In genomic region chr16:27408012-27408601, GRCh38 we compare ENCODE assay signal across 8 cellular contexts. TPM values are rescaled to one million over a fixed set of nuclear protein-coding genes. Genes with fewer than 3 reads are reported as not detected.
DNase-seq lines count a peak whose midpoint lies in the region; ATAC-seq lines count a peak whose summit lies in the region.

No MANE protein-coding gene starts in this region.

- H3K9ac ChIP-seq in skeletal muscle satellite cell (ENCODE audit: low read depth, low read length), result peak overlapping the region; percentile 21

- DNase-seq in stimulated activated naive CD4-positive, alpha-beta T cell treated with Interleukin-2 at 50 U/mL for 16 hours (lab: John Stamatoyannopoulos, UW), result peak; percentile 39
- DNase-seq in stimulated activated naive CD4-positive, alpha-beta T cell (lab: John Stamatoyannopoulos, UW), result no peak
- peak; percentile 59 to 67 for DNase-seq in activated naive CD4-positive, alpha-beta T cell treated with anti-CD3 and anti-CD28 coated beads, Interleukin-2, amount 50 U/mL, for 72 hours (ENCODE audit: low spot score in 2 of 2)
- DNase-seq in medulla oblongata (ENCODE audit: extremely low spot score), result no peak
- no peak for DNase-seq in GM19240 (ENCODE audit: insufficient read length, low spot score)
- DNase-seq in ecto neural progenitor cell (ENCODE audit: low spot score), result no peak

- peak; percentile 41 for ATAC-seq in HG03521 (IDR thresholded peaks at IDR 0.05; ENCODE audit: unreplicated experiment)
- ATAC-seq in activated naive CD4-positive, alpha-beta T cell treated with anti-CD3 and anti-CD28 coated beads, Interleukin-2, amount 50 U/mL, for 72 hours, result peak; percentile 70 to 77

- H3K27me3 ChIP-seq in skeletal muscle satellite cell (ENCODE audit: control insufficient read depth, insufficient read depth, low read length), result no peaks in the 10 kb centered on the region

- peak overlapping the region; percentile 97 to 100 for H3K27ac Mint-ChIP-seq in activated naive CD4-positive, alpha-beta T cell treated with anti-CD3 and anti-CD28 coated beads, Interleukin-2, amount 50 U/mL, for 72 hours

- peak overlapping the region; percentile 39 for H3K4me2 ChIP-seq in skeletal muscle satellite cell (ENCODE audit: low read length)

- H3K9me3 ChIP-seq in skeletal muscle satellite cell (replicated peaks; ENCODE audit: low read length), result no peaks in the 10 kb centered on the region

- H3K4me3 ChIP-seq in skeletal muscle satellite cell (ENCODE audit: low read length), result peak overlapping the region; percentile 31

- peaks cover 53% of the 10 kb centered on the region for H3K4me1 ChIP-seq in skeletal muscle satellite cell (ENCODE audit: control insufficient read depth, insufficient read depth, low read length)

- peaks cover 0 to 13% of the 10 kb centered on the region in 2 donors for H3K9me3 Mint-ChIP-seq in activated naive CD4-positive, alpha-beta T cell treated with anti-CD3 and anti-CD28 coated beads, Interleukin-2, amount 50 U/mL, for 72 hours

- H3K36me3 ChIP-seq in skeletal muscle satellite cell (ENCODE audit: insufficient read depth, low read length), result no peaks in the 10 kb centered on the region

- H3K36me3 Mint-ChIP-seq in activated naive CD4-positive, alpha-beta T cell treated with anti-CD3 and anti-CD28 coated beads, Interleukin-2, amount 50 U/mL, for 72 hours, result peaks cover 62 to 95% of the 10 kb centered on the region in 2 donors

RNA-seq across cellular contexts. Expression of gene IL21R, which starts 6.1 kb away (rescaled TPM):
- total RNA-seq in activated naive CD4-positive, alpha-beta T cell treated with anti-CD3 and anti-CD28 coated beads, Interleukin-2, amount 50 U/mL, for 72 hours, result 100 to 1,000 TPM; 103 to 106 TPM
- 3.1 and 9.9 TPM in 2 replicates for total RNA-seq in skeletal muscle satellite cell (2012; rRNA removed)

Comparison
In these comparisons a context has a peak if more than half of its experiments do, and no peak if none do; other contexts are left out.
1. DNase-seq: peak in stimulated activated naive CD4-positive, alpha-beta T cell treated with Interleukin-2 at 50 U/mL for 16 hours (single experiment) and activated naive CD4-positive, alpha-beta T cell treated with anti-CD3 and anti-CD28 coated beads, Interleukin-2, amount 50 U/mL, for 72 hours (2 of 2); none in stimulated activated naive CD4-positive, alpha-beta T cell (0 of 6), medulla oblongata (single experiment), GM19240 (single experiment) and ecto neural progenitor cell (single experiment).